ENCODE assay signal across 23 cellular contexts in the genomic region with DNA sequence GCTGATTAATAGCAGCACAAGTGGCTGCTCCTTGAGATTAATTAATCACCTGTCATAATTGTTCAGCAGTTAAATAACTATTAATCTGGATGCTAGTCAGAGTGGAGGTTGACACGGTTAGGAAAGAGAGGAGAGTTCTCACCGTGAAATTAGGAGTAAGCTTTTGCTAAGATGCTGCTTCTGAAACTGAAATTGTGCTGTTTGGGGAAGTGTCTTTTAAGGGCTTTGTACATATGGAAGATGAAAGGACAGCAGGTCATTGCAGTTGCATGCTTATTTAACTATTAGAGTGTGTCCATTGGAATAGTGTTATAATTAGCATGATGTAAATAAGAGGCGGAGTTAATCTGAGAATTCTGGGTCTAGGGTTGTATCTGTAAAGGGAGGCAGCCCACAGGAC.
"Had no signal": no experiment of that assay in that cellular context is flagged by ENCODE, and none has a peak within 500 bp of the region (broad histone marks: within the 10 kb centered on the region; RNA-seq: fewer than 3 reads in every experiment).

No MANE protein-coding gene starts in this region.

- H3K4me3 ChIP-seq: esophagus muscularis mucosa, gastroesophageal sphincter, heart left ventricle, hepatocyte, lung, ovary, psoas muscle, right lobe of liver, thoracic aorta, tibial nerve, upper lobe of right lung, uterus had no signal

- H3K27ac ChIP-seq: esophagus muscularis mucosa, foreskin keratinocyte, gastroesophageal sphincter, heart left ventricle, hepatocyte, ovary, psoas muscle, right lobe of liver, thoracic aorta, tibial nerve, upper lobe of right lung, uterus had no signal

- H3K9me3 ChIP-seq: esophagus muscularis mucosa, gastroesophageal sphincter, ovary, psoas muscle, right lobe of liver, thoracic aorta, tibial nerve, upper lobe of right lung, uterus had no signal

- H3K4me1 ChIP-seq: esophagus muscularis mucosa, foreskin keratinocyte, gastroesophageal sphincter, heart left ventricle, psoas muscle, right lobe of liver, tibial nerve, upper lobe of right lung, uterus had no signal

- H2AFZ ChIP-seq: hepatocyte had no signal

- H3K79me2 ChIP-seq: hepatocyte had no signal

- DNase-seq: effector memory CD4-positive, alpha-beta T cell; foreskin keratinocyte; heart left ventricle; kidney; natural killer cell; occipital lobe; ovary; posterior cingulate gyrus; psoas muscle; right lobe of liver; small intestine; stimulated activated CD4-positive, alpha-beta T cell treated with anti-CD3 and anti-CD28 coated beads, Interleukin-15, amount 100 ng/mL, for 24 hours; stimulated activated CD4-positive, alpha-beta T cell treated with anti-CD3 and anti-CD28 coated beads, Interleukin-2, amount 100 ng/mL, for 48 hours; stimulated activated naive B cell treated with anti-CD40 and anti-IgM and Interleukin-4, amounts not matched to agents 10 μg/mL and 1 μg/mL and 100 μg/mL, for 72 hours; upper lobe of right lung; uterus had no signal

- H3K36me3 ChIP-seq: esophagus muscularis mucosa, gastroesophageal sphincter, heart left ventricle, ovary, right lobe of liver, thoracic aorta, tibial nerve, upper lobe of right lung, uterus had no signal

- H3K27me3 ChIP-seq: esophagus muscularis mucosa, foreskin keratinocyte, gastroesophageal sphincter, heart left ventricle, hepatocyte, ovary, right lobe of liver, tibial nerve, upper lobe of right lung, uterus had no signal

- H3K4me2 ChIP-seq: hepatocyte had no signal

- ATAC-seq: foreskin keratinocyte; gastroesophageal sphincter; heart left ventricle; left lobe of liver; natural killer cell; psoas muscle; right lobe of liver; stimulated activated naive B cell treated with anti-CD40 and anti-IgM and Interleukin-4, amounts not matched to agents 10 μg/mL and 1 μg/mL and 100 μg/mL, for 72 hours; upper lobe of right lung had no signal
